In the genomic region with DNA sequence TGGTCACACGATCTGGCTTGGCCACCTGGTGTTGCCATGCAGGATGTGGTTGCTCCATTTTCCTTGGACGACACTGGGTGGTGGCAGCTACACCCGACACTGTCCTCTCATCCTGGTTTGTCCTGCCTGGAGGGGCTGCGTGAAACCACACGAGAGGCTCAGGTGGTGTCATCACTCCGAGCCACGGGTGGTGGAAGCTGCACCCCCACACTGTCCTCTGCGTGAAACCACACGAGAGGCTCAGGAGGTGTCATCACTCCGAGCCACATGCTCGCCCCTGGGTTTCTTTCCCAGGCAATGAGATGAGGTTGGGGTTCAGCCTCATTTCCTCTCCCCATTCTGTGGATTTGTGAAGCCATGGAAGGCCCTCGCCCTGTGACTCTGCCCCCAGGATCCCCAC, we compare ENCODE assay signal across 26 cellular contexts.
"Had no signal": no experiment of that assay in that cellular context is flagged by ENCODE, and none has a peak within 500 bp of the region (broad histone marks: within the 10 kb centered on the region; RNA-seq: fewer than 3 reads in every experiment).

No MANE protein-coding gene starts in this region.

- H3K9me3 ChIP-seq: neutrophil, right atrium auricular region, suprapubic skin, thoracic aorta, tibial artery, upper lobe of right lung had no signal

- DNase-seq: head of caudate nucleus; hippocampal formation; immature natural killer cell; kidney; left ventricle myocardium inferior; mesendoderm; naive B cell; occipital lobe; stimulated activated CD4-positive, alpha-beta T cell treated with anti-CD3 and anti-CD28 coated beads, Interleukin-12 subunit alpha, Interleukin-12 subunit beta, amount 100 ng/mL, for 4 hours; stimulated activated CD4-positive, alpha-beta T cell treated with anti-CD3 and anti-CD28 coated beads, Interleukin-15, amount 100 ng/mL, for 24 hours; stimulated activated CD4-positive, alpha-beta T cell treated with anti-CD3 and anti-CD28 coated beads, Interleukin-2, amount 100 ng/mL, for 24 hours; stimulated activated CD4-positive, alpha-beta T cell treated with anti-CD3 and anti-CD28 coated beads, Interleukin-4, amount 100 ng/mL, for 1 hour; stimulated activated naive CD4-positive, alpha-beta T cell; tibial artery; trophoblast cell; upper lobe of right lung had no signal

- H3K36me3 ChIP-seq: neutrophil had no signal

- FAIRE-seq: islet of Langerhans, kidney, urothelium cell line had no signal

- H3K4me3 ChIP-seq: left ventricle myocardium inferior, lung, right atrium auricular region, skin epidermis, suprapubic skin, thoracic aorta, tibial artery, upper lobe of right lung had no signal

- H3K4me1 ChIP-seq: parathyroid adenoma, upper lobe of right lung had no signal

- H3K27me3 ChIP-seq: right atrium auricular region had no signal

- H3K27ac ChIP-seq: left ventricle myocardium inferior, neutrophil, parathyroid adenoma, right atrium auricular region, skin epidermis, suprapubic skin, thoracic aorta, tibial artery, upper lobe of right lung had no signal

- H3K79me2 ChIP-seq: parathyroid adenoma had no signal

- H3K9ac ChIP-seq: parathyroid adenoma had no signal

- ATAC-seq: sciatic nerve, upper lobe of right lung had no signal

- H2AFZ ChIP-seq: parathyroid adenoma had no signal
